ENCODE assay signal across 9 cellular contexts in the genomic region with DNA sequence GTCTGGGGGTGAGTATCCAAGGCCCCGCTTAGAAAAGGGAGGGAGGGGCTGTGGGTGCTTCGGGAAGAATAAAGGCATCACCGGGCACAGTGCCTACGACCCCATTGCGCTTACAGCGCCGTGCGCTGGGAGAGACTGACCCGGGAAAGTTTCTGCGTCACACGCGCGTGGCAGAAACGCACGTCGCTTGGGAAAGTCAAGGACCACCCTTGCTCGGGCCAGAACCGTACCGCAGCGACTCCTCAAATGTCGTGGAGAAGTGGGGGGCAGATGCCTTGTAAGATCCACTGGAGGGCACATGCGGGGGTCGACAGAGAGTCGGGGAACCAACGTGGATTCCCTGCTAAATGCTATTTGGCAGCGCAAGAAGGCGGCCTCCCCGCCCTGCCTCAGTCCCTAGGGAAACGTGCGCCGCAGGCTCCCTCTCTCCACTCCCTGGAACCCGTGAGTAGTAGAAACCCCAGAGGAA. TPM values are rescaled to one million over a fixed set of nuclear protein-coding genes. Genes with fewer than 3 reads are reported as not detected.
A peak's percentile ranks its signal among the peaks of the same experiment; 100 is the strongest.
DNase-seq lines count a peak whose midpoint lies in the region; ATAC-seq and TF ChIP-seq lines count a peak whose summit lies in the region.
"Had no signal": no experiment of that assay in that cellular context is flagged by ENCODE, and none has a peak within 500 bp of the region (broad histone marks: within the 10 kb centered on the region; RNA-seq: fewer than 3 reads in every experiment).

No MANE protein-coding gene starts in this region.

- intact Hi-C loops in adrenal gland (cut with DNase I) (loop anchor here in 1 of 2 donors (10.0 kb wide), 1 partner anchor 151 kb away; no protein-coding TSS in a partner anchor), left ventricle myocardium superior (cut with micrococcal nuclease) (no loop called here), posterior cingulate gyrus (cut with DNase I) (no loop called here)

- no peaks in the 10 kb centered on the region for H3K27me3 ChIP-seq in adrenal gland

- no peak for TF ChIP-seq CTCF in adrenal gland (IDR thresholded peaks at IDR 0.05)

- no peaks in the 10 kb centered on the region for H3K4me1 ChIP-seq in adrenal gland (replicated peaks in 1 of 2)

- H3K4me3 ChIP-seq in adrenal gland, result peak overlapping the region; percentile 13 to 55 (median 46)

- H3K27ac ChIP-seq in adrenal gland, result peak overlapping the region; percentile 92 to 97 (median 97)

- peaks cover 0 to 7% of the 10 kb centered on the region in 2 donors for H3K36me3 ChIP-seq in adrenal gland (replicated peaks in 1 of 2)

- ATAC-seq in left ventricle myocardium superior (peak; percentile 13), GM21390 (IDR thresholded peaks at IDR 0.05; ENCODE audit: unreplicated experiment) (no peak)

- WGBS in adrenal gland, 4 donors, result 0 to 4% (median 1%) methylated on average over 23 to 32 of the region's 32 CpGs

- TF ChIP-seq POLR2A in adrenal gland (IDR thresholded peaks at IDR 0.05), result no peak

- no peaks in the 10 kb centered on the region for H3K9me3 ChIP-seq in adrenal gland (replicated peaks in 1 of 3)

- DNase-seq in COLO668 (lab: John Stamatoyannopoulos, UW; ENCODE audit: unreplicated experiment), result peak; percentile 19
- DNase-seq in adrenal gland, result peak; percentile 58 to 87 (median 78)
- DNase-seq in left ventricle myocardium superior, result peak; percentile 65
- peak in 7 of 10 donors; percentile 15 to 82 (median 34) for DNase-seq in posterior cingulate gyrus
- DNase-seq in stimulated activated CD4-positive, alpha-beta T cell treated with anti-CD3 and anti-CD28 coated beads, Interleukin-4, amount 100 ng/mL, for 1 hour, result no peak
- DNase-seq in NCI-H226, result no peak
- no peak for DNase-seq in stimulated activated CD4-positive, alpha-beta T cell treated with anti-CD3 and anti-CD28 coated beads, Interleukin-4, amount 100 ng/mL, for 24 hours
- DNase-seq: activated CD4-positive, alpha-beta T cell treated with anti-CD3 and anti-CD28 coated beads for 4 hours had no signal

RNA-seq across cellular contexts. Expression of gene ADAMTS9, which starts 2.4 kb away (rescaled TPM):
- total RNA-seq in adrenal gland (10 to 100 TPM in 7 of 8 donors, 1 to 10 TPM in 1; 5.1 to 51.2 (median 18.0) TPM), left ventricle myocardium superior (15.1 TPM)
- polyA plus RNA-seq in adrenal gland, result 10 to 100 TPM; 16.8 to 37.8 (median 29.9) TPM

Comparison
In these comparisons a context has a peak if more than half of its experiments do, and no peak if none do; other contexts are left out.
1. DNase-seq: peak in COLO668 (single experiment), adrenal gland (7 of 7), left ventricle myocardium superior (single experiment) and posterior cingulate gyrus (7 of 10); none in stimulated activated CD4-positive, alpha-beta T cell treated with anti-CD3 and anti-CD28 coated beads, Interleukin-4, amount 100 ng/mL, for 1 hour (single experiment), NCI-H226 (single experiment) and stimulated activated CD4-positive, alpha-beta T cell treated with anti-CD3 and anti-CD28 coated beads, Interleukin-4, amount 100 ng/mL, for 24 hours (single experiment).